In the genomic region with DNA sequence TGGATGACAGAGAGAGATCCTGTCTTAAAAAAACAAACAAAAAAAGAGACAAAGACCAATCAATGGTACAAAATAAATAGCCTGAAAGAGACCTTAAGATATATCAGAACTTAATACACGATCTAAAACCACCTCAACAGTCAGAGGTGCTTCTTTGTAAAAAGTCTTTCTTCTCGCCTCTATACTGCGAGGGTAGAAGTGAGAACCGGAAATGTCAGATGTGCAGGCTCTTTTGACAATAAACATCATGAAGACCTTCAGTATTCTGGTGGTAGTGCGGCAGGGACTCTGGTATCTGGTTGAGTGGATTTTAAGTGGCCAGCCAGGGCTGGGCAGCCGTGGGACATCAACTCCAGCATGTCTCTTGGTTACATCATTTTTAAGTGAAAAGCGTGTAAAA, we compare ENCODE assay signal across 17 cellular contexts.
"Had no signal": no experiment of that assay in that cellular context is flagged by ENCODE, and none has a peak within 500 bp of the region (broad histone marks: within the 10 kb centered on the region; RNA-seq: fewer than 3 reads in every experiment).

No MANE protein-coding gene starts in this region.

- H3K27ac Mint-ChIP-seq: progenitor cell of endocrine pancreas had no signal

- H3K4me1 ChIP-seq: body of pancreas, colonic mucosa had no signal

- H3K27me3 Mint-ChIP-seq: progenitor cell of endocrine pancreas had no signal

- H3K4me3 ChIP-seq: body of pancreas, colonic mucosa, esophagus muscularis mucosa, smooth muscle cell had no signal

- H3K36me3 ChIP-seq: colonic mucosa had no signal

- H3K27ac ChIP-seq: body of pancreas, colonic mucosa, esophagus muscularis mucosa had no signal

- H3K27me3 ChIP-seq: body of pancreas, colonic mucosa, esophagus muscularis mucosa had no signal

- H3K4me2 ChIP-seq: smooth muscle cell had no signal

- ATAC-seq: body of pancreas, left lobe of liver, right cardiac atrium had no signal

- DNase-seq: activated CD4-positive, alpha-beta T cell treated with anti-CD3 and anti-CD28 coated beads, Interleukin-2, amount 50 U/mL, for 1 hour; activated CD4-positive, CD25-positive, alpha-beta regulatory T cell; activated effector memory CD4-positive, alpha-beta T cell treated with Interleukin-2 at 50 U/mL for 16 hours; activated naive CD4-positive, alpha-beta T cell treated with anti-CD3 and anti-CD28 coated beads, Interleukin-2, amount 50 U/mL, for 16 hours; amygdala; body of pancreas; caudate nucleus; colonic mucosa; nucleus accumbens; right cardiac atrium; stimulated activated CD4-positive, alpha-beta T cell treated with anti-CD3 and anti-CD28 coated beads, Interleukin-4, amount 100 ng/mL, for 4 hours; stimulated activated CD8-positive, alpha-beta memory T cell treated with anti-CD3 and anti-CD28 coated beads, Interleukin-4, amount 100 ng/mL, for 48 hours; T-helper 2 cell had no signal

- H3K9me3 ChIP-seq: body of pancreas, colonic mucosa, esophagus muscularis mucosa had no signal
